12 cellular contexts compared by ENCODE assay signal in the genomic region with DNA sequence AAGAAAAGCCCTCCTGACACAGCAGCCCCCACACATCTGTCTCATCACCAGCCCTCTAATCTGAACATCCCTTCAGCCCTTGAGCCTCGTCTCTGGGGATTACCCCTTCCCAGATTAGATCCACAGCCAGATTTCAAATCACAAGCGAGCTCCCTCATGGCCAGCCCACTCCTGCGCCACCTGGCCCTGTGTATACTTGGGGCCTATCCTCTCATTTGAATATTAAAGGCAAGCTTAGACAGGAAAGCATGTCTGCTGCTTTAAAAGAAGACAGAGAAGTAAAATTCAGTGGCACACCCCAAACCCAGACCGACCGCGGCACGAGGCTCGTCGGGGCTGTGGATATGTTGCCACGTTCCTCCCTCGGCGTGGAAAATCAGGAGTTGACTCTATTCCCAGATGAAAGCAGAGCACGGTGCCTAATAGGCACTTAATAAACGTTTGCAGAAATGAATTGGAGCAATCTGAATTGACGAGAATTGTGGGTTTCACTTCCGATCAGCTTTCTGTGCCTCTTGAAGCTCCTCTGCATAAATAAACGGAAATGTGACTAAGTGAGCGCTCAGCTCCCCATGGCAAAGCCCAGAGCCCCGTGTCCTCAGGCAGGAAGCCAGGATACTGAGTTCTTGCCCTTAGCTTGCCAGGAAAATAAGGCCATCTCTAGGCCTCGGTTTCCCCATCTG.
A peak's percentile ranks its signal among the peaks of the same experiment; 100 is the strongest.
DNase-seq lines count a peak whose midpoint lies in the region; FAIRE-seq and TF ChIP-seq lines count a peak whose summit lies in the region.
"Had no signal": no experiment of that assay in that cellular context is flagged by ENCODE, and none has a peak within 500 bp of the region (broad histone marks: within the 10 kb centered on the region; RNA-seq: fewer than 3 reads in every experiment).

No MANE protein-coding gene starts in this region.

- H3K9me3 Mint-ChIP-seq in MCF 10A (ENCODE audit: unreplicated experiment) = no peaks in the 10 kb centered on the region
- no peaks in the 10 kb centered on the region for H3K9me3 Mint-ChIP-seq in activated T-helper 2 cell treated with anti-CD3 and anti-CD28 coated beads, Interferon-gamma antibody, Interleukin-2, Interleukin-4, amounts not matched to agents 10 μg/mL and 5 μg/mL and 100 μg/mL, durations not matched to agents 14 hours and 24 hours and 36 hours

- H3K36me3 Mint-ChIP-seq in MCF 10A (ENCODE audit: insufficient read depth, unreplicated experiment) = peaks cover 29% of the 10 kb centered on the region
- peaks cover 22% of the 10 kb centered on the region for H3K36me3 Mint-ChIP-seq in activated T-helper 2 cell treated with anti-CD3 and anti-CD28 coated beads, Interferon-gamma antibody, Interleukin-2, Interleukin-4, amounts not matched to agents 10 μg/mL and 5 μg/mL and 100 μg/mL, durations not matched to agents 14 hours and 24 hours and 36 hours (ENCODE audit: low read depth)

- DNase-seq in MCF 10A (ENCODE audit: unreplicated experiment) (no peak), breast epithelium (ENCODE audit: low spot score in 2 of 2) (no peak), NCI-H82 (lab: John Stamatoyannopoulos, UW) (peak; percentile 100), epithelial cell of prostate (ENCODE audit: low read depth, low spot score) (no peak), urothelium cell line (ENCODE audit: low spot score) (no peak), NCI-H2196 (lab: John Stamatoyannopoulos, UW; ENCODE audit: unreplicated experiment) (no peak), NCI-H345 (lab: John Stamatoyannopoulos, UW) (no peak)
- DNase-seq in activated T-helper 2 cell treated with anti-CD3 and anti-CD28 coated beads, Interferon-gamma antibody, Interleukin-2, Interleukin-4, amounts not matched to agents 10 μg/mL and 5 μg/mL and 100 μg/mL, durations not matched to agents 14 hours and 24 hours and 36 hours (ENCODE audit: low spot score) = no peak
- DNase-seq: activated CD4-positive, CD25-positive, alpha-beta regulatory T cell; right lobe of liver; stimulated activated CD8-positive, alpha-beta memory T cell treated with anti-CD3 and anti-CD28 coated beads, Interleukin-4, amount 100 ng/mL, for 48 hours had no signal

- POLR2A ChIA-PET in MCF 10A (lab: Yijun Ruan, JAX) = interaction anchor here (0.9 to 1.0 kb wide), 2 partner anchors 8 to 12 kb away, joined by 3 to 6 read pairs; no protein-coding TSS in a partner anchor

- H3K27me3 Mint-ChIP-seq in MCF 10A (ENCODE audit: insufficient read depth, unreplicated experiment) = no peaks in the 10 kb centered on the region
- no peaks in the 10 kb centered on the region for H3K27me3 Mint-ChIP-seq in activated T-helper 2 cell treated with anti-CD3 and anti-CD28 coated beads, Interferon-gamma antibody, Interleukin-2, Interleukin-4, amounts not matched to agents 10 μg/mL and 5 μg/mL and 100 μg/mL, durations not matched to agents 14 hours and 24 hours and 36 hours (ENCODE audit: low read depth)

- no TSS peak for BruUV-seq in MCF 10A (replicated peaks; lab: Mats Ljungman, UMichigan)

- peak; percentile 13 for FAIRE-seq in urothelium cell line (lab: Jason Lieb, UNC)
- FAIRE-seq: K562 had no signal

- H3K27ac ChIP-seq in breast epithelium = no peak overlapping the region
- peak overlapping the region; percentile 58 for H3K27ac ChIP-seq in epithelial cell of prostate
- H3K27ac ChIP-seq: right lobe of liver had no signal

- H3K36me3 ChIP-seq in breast epithelium = no peaks in the 10 kb centered on the region
- H3K36me3 ChIP-seq: right lobe of liver had no signal

- no peaks in the 10 kb centered on the region for H3K9me3 ChIP-seq in breast epithelium
- H3K9me3 ChIP-seq: right lobe of liver had no signal

- intact Hi-C loops in MCF 10A (cut with micrococcal nuclease) (no loop called here), breast epithelium (cut with DNase I; ENCODE audit: low total_unique reads) (no loop called here)
- intact Hi-C loops in activated T-helper 2 cell treated with anti-CD3 and anti-CD28 coated beads, Interferon-gamma antibody, Interleukin-2, Interleukin-4, amounts not matched to agents 10 μg/mL and 5 μg/mL and 100 μg/mL, durations not matched to agents 14 hours and 24 hours and 36 hours (cut with micrococcal nuclease) = no loop called here

- TF ChIP-seq CTCF in MCF 10A (IDR thresholded peaks at IDR 0.05; ENCODE audit: unreplicated experiment) (no peak), breast epithelium (IDR thresholded peaks at IDR 0.05) (no peak)

- no peaks in the 10 kb centered on the region for H3K27me3 ChIP-seq in breast epithelium
- H3K27me3 ChIP-seq: right lobe of liver had no signal

- H3K27ac Mint-ChIP-seq in MCF 10A (ENCODE audit: low read depth, unreplicated experiment) = peak overlapping the region; percentile 47
- H3K27ac Mint-ChIP-seq in activated T-helper 2 cell treated with anti-CD3 and anti-CD28 coated beads, Interferon-gamma antibody, Interleukin-2, Interleukin-4, amounts not matched to agents 10 μg/mL and 5 μg/mL and 100 μg/mL, durations not matched to agents 14 hours and 24 hours and 36 hours = no peak overlapping the region

- no peak overlapping the region for H3K4me3 Mint-ChIP-seq in MCF 10A (ENCODE audit: unreplicated experiment)
- H3K4me3 Mint-ChIP-seq in activated T-helper 2 cell treated with anti-CD3 and anti-CD28 coated beads, Interferon-gamma antibody, Interleukin-2, Interleukin-4, amounts not matched to agents 10 μg/mL and 5 μg/mL and 100 μg/mL, durations not matched to agents 14 hours and 24 hours and 36 hours (ENCODE audit: low read depth) = no peak overlapping the region

- no peaks in the 10 kb centered on the region for H3K4me1 ChIP-seq in breast epithelium
- H3K4me1 ChIP-seq: right lobe of liver had no signal

- no peak overlapping the region for H3K4me3 ChIP-seq in breast epithelium
- H3K4me3 ChIP-seq: K562, right lobe of liver had no signal

- no peaks in the 10 kb centered on the region for H3K4me1 Mint-ChIP-seq in MCF 10A (ENCODE audit: insufficient read depth, unreplicated experiment)
- no peaks in the 10 kb centered on the region for H3K4me1 Mint-ChIP-seq in activated T-helper 2 cell treated with anti-CD3 and anti-CD28 coated beads, Interferon-gamma antibody, Interleukin-2, Interleukin-4, amounts not matched to agents 10 μg/mL and 5 μg/mL and 100 μg/mL, durations not matched to agents 14 hours and 24 hours and 36 hours (ENCODE audit: low read depth)

- TF ChIP-seq POLR2A in breast epithelium (IDR thresholded peaks at IDR 0.05) = no peak

- CTCF ChIA-PET in MCF 10A (lab: Yijun Ruan, JAX) = interaction anchor here (0.6 to 1.9 kb wide), 3 partner anchors 39 to 1767 kb away, joined by 3 to 6 read pairs (median 5); no protein-coding TSS in a partner anchor
